Comparison of ENCODE assay signal across 1 cellular context in genomic region chr1:84298336-84298687, GRCh38.
TF ChIP-seq lines count a peak whose summit lies in the region.

No MANE protein-coding gene starts in this region.

TF ChIP-seq in HEK293, 187 proteins besides CTCF, POLR2A, EP300 and RAD21 (continued from another document):
- no peak for TF ChIP-seq ZBTB10 (tag by site-specific recombination; IDR thresholded peaks at IDR 0.05)
- TF ChIP-seq ZNF132 (tag by site-specific recombination; IDR thresholded peaks at IDR 0.05; ENCODE audit: borderline replicate concordance) = no peak
- no peak for TF ChIP-seq ZNF518A (tag by site-specific recombination; conservative IDR thresholded peaks at IDR 0.05; ENCODE audit: low read depth)
- no peak for TF ChIP-seq ZNF530 (tag by site-specific recombination; IDR thresholded peaks at IDR 0.05; ENCODE audit: low read depth)
- TF ChIP-seq MZF1 (tag by site-specific recombination; IDR thresholded peaks at IDR 0.05; ENCODE audit: borderline replicate concordance) = 0 out of 2 replicates have a peak, but pooled peaks have one; percentile 22
- TF ChIP-seq ZNF2 (tag by site-specific recombination; IDR thresholded peaks at IDR 0.05) = no peak
TF ChIP-seq in HEK293: peak in this region for 22.
